In the genomic region with DNA sequence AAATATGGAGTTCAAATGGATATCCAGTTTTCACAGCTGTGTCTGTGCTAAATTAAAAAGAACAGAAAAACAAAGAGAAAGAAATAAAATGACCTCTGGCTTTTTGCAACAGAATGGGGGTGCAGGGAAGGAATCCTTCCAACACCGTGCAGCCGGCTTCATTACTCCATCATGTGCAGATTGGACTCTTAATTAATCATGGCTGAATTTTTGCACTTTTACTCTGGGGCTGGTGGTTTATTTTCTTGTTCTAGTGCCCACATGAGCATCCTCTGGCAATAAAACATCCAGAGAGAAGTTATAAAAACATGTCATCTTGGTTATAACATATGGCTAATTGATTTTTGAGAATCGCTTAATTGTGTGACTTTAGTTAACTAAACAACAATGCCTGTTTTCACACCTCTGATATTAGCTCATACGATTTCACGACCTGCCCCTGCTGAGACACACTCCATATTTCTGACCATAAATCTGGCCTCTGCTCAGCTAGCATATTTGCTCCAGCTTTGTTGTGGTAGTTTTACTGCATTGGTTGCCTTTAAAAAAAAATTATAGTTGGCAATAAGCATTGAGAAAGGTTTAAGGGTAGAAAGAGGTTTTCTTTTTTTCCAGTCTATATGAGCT, we compare ENCODE assay signal across 15 cellular contexts.
"Had no signal": no experiment of that assay in that cellular context is flagged by ENCODE, and none has a peak within 500 bp of the region (broad histone marks: within the 10 kb centered on the region; RNA-seq: fewer than 3 reads in every experiment).

No MANE protein-coding gene starts in this region.

- DNase-seq: activated CD8-positive, alpha-beta memory T cell treated with anti-CD3 and anti-CD28 coated beads, Interleukin-2, amount 10 ng/mL, durations not matched to agents 7 days and 5 days; activated CD8-positive, alpha-beta T cell treated with anti-CD3 and anti-CD28 coated beads, Interleukin-2, amount 10 ng/mL, durations not matched to agents 7 days and 5 days; activated naive CD8-positive, alpha-beta T cell treated with anti-CD3 and anti-CD28 coated beads, Interleukin-2, amount 50 U/mL, for 24 hours; activated T-cell treated with anti-CD3 and anti-CD28 coated beads, Interleukin-2, amount 50 U/mL, for 48 hours; amygdala; effector CD4-positive, alpha-beta T cell; esophagus squamous epithelium; naive thymus-derived CD4-positive, alpha-beta T cell; nucleus accumbens; spleen; stimulated activated naive CD4-positive, alpha-beta T cell; T-helper 2 cell; upper lobe of left lung had no signal

- H3K27ac ChIP-seq: prostate gland, spleen, upper lobe of left lung had no signal

- H3K4me1 ChIP-seq: prostate gland, spleen had no signal

- H3K4me3 ChIP-seq: esophagus squamous epithelium, pancreas, prostate gland, spleen, upper lobe of left lung had no signal

- H3K27me3 ChIP-seq: esophagus squamous epithelium, pancreas, spleen, upper lobe of left lung had no signal

- H3K9me3 ChIP-seq: esophagus squamous epithelium, pancreas, prostate gland, spleen, upper lobe of left lung had no signal

- H3K36me3 ChIP-seq: esophagus squamous epithelium, pancreas, prostate gland, spleen, upper lobe of left lung had no signal
